In genomic region chr16:85800321-85800669, GRCh38 we compare ENCODE assay signal across 2 cellular contexts.
TF ChIP-seq lines count a peak whose summit lies in the region.

No MANE protein-coding gene starts in this region.

TF ChIP-seq in GM12891, 5 proteins besides CTCF, POLR2A, EP300 and RAD21 (continued from another document):
- TF ChIP-seq SPI1 (IDR thresholded peaks at IDR 0.05; ENCODE audit: low read depth, low read length) = no peak
- no peak for TF ChIP-seq TAF1 (IDR thresholded peaks at IDR 0.05; ENCODE audit: low read depth, low read length)
- TF ChIP-seq PAX5 (IDR thresholded peaks at IDR 0.05; ENCODE audit: insufficient read depth, low read length, severe bottlenecking) = no peak
- TF ChIP-seq POU2F2 (IDR thresholded peaks at IDR 0.05; ENCODE audit: low read depth, low read length) = peak; percentile 7; the same call in 1 of the 2 replicates

TF ChIP-seq in K562, 482 proteins besides CTCF, POLR2A, EP300 and RAD21 (continued from another document):
- TF ChIP-seq RBM39 (optimal IDR thresholded peaks at IDR 0.05; ENCODE audit: low read depth, low read length) (no peak), GABPB2 (CRISPR knock-in tag; conservative IDR thresholded peaks at IDR 0.05) (no peak), PHF8 (IDR thresholded peaks at IDR 0.05; ENCODE audit: borderline replicate concordance, low read length) (no peak), ARNT (IDR thresholded peaks at IDR 0.05) (no peak), IFI16 (CRISPR knock-in tag; IDR thresholded peaks at IDR 0.05) (no peak), PKNOX1 (IDR thresholded peaks at IDR 0.05) (peak; percentile 9; the same call in 1 of the 2 replicates), CBFB (CRISPR knock-in tag; IDR thresholded peaks at IDR 0.05) (no peak), ATF1 (CRISPR knock-in tag; IDR thresholded peaks at IDR 0.05) (no peak), ATF1 (tag; IDR thresholded peaks at IDR 0.05) (peak; percentile 9; the same call in 1 of the 2 replicates), SRSF9 (IDR thresholded peaks at IDR 0.05; ENCODE audit: borderline replicate concordance, low read depth, low read length) (no peak), PHB2 (IDR thresholded peaks at IDR 0.05; ENCODE audit: low read depth) (no peak), SMARCE1 (IDR thresholded peaks at IDR 0.05) (0 out of 2 replicates have a peak, but pooled peaks have one; percentile 9), MBD2 (IDR thresholded peaks at IDR 0.05; ENCODE audit: borderline replicate concordance, low read depth) (no peak), E2F4 (CRISPR knock-in tag; IDR thresholded peaks at IDR 0.05; ENCODE audit: low read depth) (no peak), PRDM10 (IDR thresholded peaks at IDR 0.05; ENCODE audit: partially characterized antibody) (peak; percentile 49), POLR2AphosphoS5 (IDR thresholded peaks at IDR 0.05; ENCODE audit: control insufficient read depth, insufficient read depth, low read depth, low read length) (0 out of 2 replicates have a peak, but pooled peaks have one; percentile 36), ZNF23 (CRISPR knock-in tag; IDR thresholded peaks at IDR 0.05) (no peak), NKRF (IDR thresholded peaks at IDR 0.05; ENCODE audit: borderline replicate concordance) (0 out of 2 replicates have a peak, but pooled peaks have one; percentile 56), FOXA3 (CRISPR knock-in tag; conservative IDR thresholded peaks at IDR 0.05 in 1 of 2, IDR thresholded peaks at IDR 0.05 in 1 of 2) (no peak), ZC3H4 (CRISPR knock-in tag; IDR thresholded peaks at IDR 0.05; ENCODE audit: borderline replicate concordance) (0 out of 2 replicates have a peak, but pooled peaks have one; percentile 56)
